In genomic region chr11:8066911-8067455, GRCh38 we compare ENCODE assay signal across 23 cellular contexts. TPM values are rescaled to one million over a fixed set of nuclear protein-coding genes. Genes with fewer than 3 reads are reported as not detected.
DNase-seq lines count a peak whose midpoint lies in the region; ATAC-seq and TF ChIP-seq lines count a peak whose summit lies in the region.
"Had no signal": no experiment of that assay in that cellular context is flagged by ENCODE, and none has a peak within 500 bp of the region (broad histone marks: within the 10 kb centered on the region; RNA-seq: fewer than 3 reads in every experiment).

No MANE protein-coding gene starts in this region.

- H3K79me2 ChIP-seq in GM23248 (ENCODE audit: insufficient read depth): no peaks in the 10 kb centered on the region

- no peak overlapping the region for H3K4me3 ChIP-seq in GM23248
- no peak overlapping the region for H3K4me3 ChIP-seq in fibroblast of mammary gland (ENCODE audit: control insufficient read depth, low read depth, low read length)
- H3K4me3 ChIP-seq: heart left ventricle, lower lobe of right lung, skin epidermis, tibial nerve had no signal

- H3K9me3 Mint-ChIP-seq in WTC11 (no peaks in the 10 kb centered on the region), endothelial cell (ENCODE audit: unreplicated experiment) (no peaks in the 10 kb centered on the region)
- H3K9me3 Mint-ChIP-seq: activated CD8-positive, alpha-beta T cell treated with anti-CD3 and anti-CD28 coated beads for 36 hours; activated T-cell treated with anti-CD3 and anti-CD28 coated beads, Interleukin-2, amount 50 U/mL, for 4 hours; stimulated activated naive CD8-positive, alpha-beta T cell treated with anti-CD3 and anti-CD28 coated beads, Interleukin-15, Interleukin-2, amounts not matched to agents 100 ng/mL and 50 ng/mL, for 24 hours; T-helper 1 cell treated with Interleukin-12 subunit alpha and Interleukin-12 subunit beta and Interleukin-4 antibody, amounts not matched to agents 30 μg/mL and 1 μg/mL, for 36 hours had no signal

- ATAC-seq in WTC11 (peak; percentile 34), omental fat pad (ENCODE audit: low FRiP score) (no peak), sciatic nerve (no peak), HG03571 (IDR thresholded peaks at IDR 0.05; ENCODE audit: unreplicated experiment) (no peak)
- ATAC-seq: activated CD8-positive, alpha-beta T cell treated with anti-CD3 and anti-CD28 coated beads for 36 hours; activated T-cell treated with anti-CD3 and anti-CD28 coated beads, Interleukin-2, amount 50 U/mL, for 4 hours; lower lobe of right lung had no signal

- H3K27ac Mint-ChIP-seq in WTC11: no peak overlapping the region; the same call in 1 of the 2 replicates
- no peak overlapping the region for H3K27ac Mint-ChIP-seq in endothelial cell (ENCODE audit: unreplicated experiment)
- H3K27ac Mint-ChIP-seq: activated CD8-positive, alpha-beta T cell treated with anti-CD3 and anti-CD28 coated beads for 36 hours; stimulated activated naive CD8-positive, alpha-beta T cell treated with anti-CD3 and anti-CD28 coated beads, Interleukin-15, Interleukin-2, amounts not matched to agents 100 ng/mL and 50 ng/mL, for 24 hours; T-helper 1 cell treated with Interleukin-12 subunit alpha and Interleukin-12 subunit beta and Interleukin-4 antibody, amounts not matched to agents 30 μg/mL and 1 μg/mL, for 36 hours had no signal

- no peak overlapping the region for H2AFZ ChIP-seq in GM23248

- peak; percentile 15 for DNase-seq in GM23248
- DNase-seq in WTC11 (ENCODE audit: low spot score): no peak
- peak; percentile 54 for DNase-seq in fibroblast of mammary gland (ENCODE audit: low read depth)
- peak; percentile 20 for DNase-seq in omental fat pad (ENCODE audit: low spot score)
- no peak for DNase-seq in sciatic nerve (ENCODE audit: low spot score)
- DNase-seq in endothelial cell (ENCODE audit: low spot score): no peak
- DNase-seq in T-helper 2 cell: no peak
- DNase-seq: activated CD4-positive, alpha-beta T cell treated with anti-CD3 and anti-CD28 coated beads for 1 hour; activated CD8-positive, alpha-beta T cell treated with anti-CD3 and anti-CD28 coated beads for 36 hours; activated T-cell treated with anti-CD3 and anti-CD28 coated beads, Interleukin-2, amount 50 U/mL, for 4 hours; cerebellar nuclear complex; foreskin fibroblast; heart left ventricle; lower lobe of right lung; NCI-H446; NCI-H82 had no signal

- 80 to 82% methylated on average over 10 of the region's 10 CpGs for WGBS in GM23248 (ENCODE audit: low coverage in 1 of 2, low lambda C conversion rate in 2 of 2, missing lambda C conversion rate in 2 of 2), 2 experiments

- H3K4me3 Mint-ChIP-seq in WTC11 (no peak overlapping the region), endothelial cell (ENCODE audit: unreplicated experiment) (no peak overlapping the region)
- H3K4me3 Mint-ChIP-seq: activated CD8-positive, alpha-beta T cell treated with anti-CD3 and anti-CD28 coated beads for 36 hours; activated T-cell treated with anti-CD3 and anti-CD28 coated beads, Interleukin-2, amount 50 U/mL, for 4 hours; stimulated activated naive CD8-positive, alpha-beta T cell treated with anti-CD3 and anti-CD28 coated beads, Interleukin-15, Interleukin-2, amounts not matched to agents 100 ng/mL and 50 ng/mL, for 24 hours; T-helper 1 cell treated with Interleukin-12 subunit alpha and Interleukin-12 subunit beta and Interleukin-4 antibody, amounts not matched to agents 30 μg/mL and 1 μg/mL, for 36 hours had no signal

- H3K4me1 Mint-ChIP-seq in WTC11: peaks cover 31% of the 10 kb centered on the region
- no peaks in the 10 kb centered on the region for H3K4me1 Mint-ChIP-seq in endothelial cell (ENCODE audit: unreplicated experiment)

- TF ChIP-seq CTCF in WTC11 (IDR thresholded peaks at IDR 0.05): no peak
- TF ChIP-seq CTCF in fibroblast of mammary gland (conservative IDR thresholded peaks at IDR 0.05; ENCODE audit: control insufficient read depth, insufficient read depth, low read depth, low read length): no peak
- TF ChIP-seq CTCF in omental fat pad (IDR thresholded peaks at IDR 0.05): no peak
- no peak for TF ChIP-seq CTCF in endothelial cell (IDR thresholded peaks at IDR 0.05; ENCODE audit: unreplicated experiment)

- no peaks in the 10 kb centered on the region for H3K27me3 ChIP-seq in GM23248 (replicated peaks; ENCODE audit: insufficient read depth)
- H3K27me3 ChIP-seq: heart left ventricle, tibial nerve had no signal

- no peak overlapping the region for H3K4me2 ChIP-seq in GM23248 (ENCODE audit: unreplicated experiment)
- H3K4me2 ChIP-seq: SK-N-SH had no signal

- POLR2A ChIA-PET in WTC11 (lab: Charles Lee): no interaction called here

- no peak overlapping the region for H3K27ac ChIP-seq in GM23248
- H3K27ac ChIP-seq: lower lobe of right lung, skin epidermis had no signal

- no peaks in the 10 kb centered on the region for H4K20me1 ChIP-seq in GM23248 (ENCODE audit: insufficient read depth)

- H3K27me3 Mint-ChIP-seq in WTC11 (ENCODE audit: low read depth): no peaks in the 10 kb centered on the region; the same call in 1 of the 2 replicates
- peaks cover 7% of the 10 kb centered on the region for H3K27me3 Mint-ChIP-seq in endothelial cell (ENCODE audit: unreplicated experiment)

- intact Hi-C loops in sciatic nerve (cut with DNase I): no loop called here

- H3K9me2 ChIP-seq in GM23248 (ENCODE audit: insufficient read depth): no peaks in the 10 kb centered on the region
- H3K9me2 ChIP-seq: SK-N-SH had no signal

- peaks cover 29% of the 10 kb centered on the region for H3K4me1 ChIP-seq in GM23248 (ENCODE audit: insufficient read depth)

- H3F3A ChIP-seq in GM23248 (ENCODE audit: insufficient read depth): peaks cover 27% of the 10 kb centered on the region

- no peaks in the 10 kb centered on the region for H3K9me3 ChIP-seq in GM23248 (ENCODE audit: low read depth)
- H3K9me3 ChIP-seq: heart left ventricle, lower lobe of right lung, SK-N-SH, tibial nerve had no signal

- H3K36me3 Mint-ChIP-seq in WTC11: no peaks in the 10 kb centered on the region
- H3K36me3 Mint-ChIP-seq in endothelial cell (ENCODE audit: low read depth, unreplicated experiment): no peaks in the 10 kb centered on the region

- no peaks in the 10 kb centered on the region for H3K36me3 ChIP-seq in GM23248 (ENCODE audit: low read depth)
- H3K36me3 ChIP-seq: heart left ventricle, lower lobe of right lung, tibial nerve had no signal

- in situ Hi-C loops in GM23248 (cut with MboI): no loop called here

- CTCF ChIA-PET in WTC11 (lab: Charles Lee): interaction anchor here (0.9 to 3.6 kb wide), 9 partner anchors 12 to 80 kb away, joined by 3 to 36 read pairs (median 13); partner anchors contain the start of gene EIF3F

- no peak overlapping the region for H3K9ac ChIP-seq in GM23248
- H3K9ac ChIP-seq: SK-N-SH had no signal

TF ChIP-seq in WTC11, 78 proteins besides CTCF, POLR2A, EP300 and RAD21 (continues in another document):
- TF ChIP-seq PRDM15 (CRISPR knock-in tag; IDR thresholded peaks at IDR 0.05): no peak
- TF ChIP-seq JUN (CRISPR knock-in tag; IDR thresholded peaks at IDR 0.05): no peak
- TF ChIP-seq PRRX2 (CRISPR knock-in tag; IDR thresholded peaks at IDR 0.05): no peak
- no peak for TF ChIP-seq FOXP1 (CRISPR knock-in tag; IDR thresholded peaks at IDR 0.05; ENCODE audit: borderline replicate concordance)
- TF ChIP-seq SMAD4 (CRISPR knock-in tag; IDR thresholded peaks at IDR 0.05): no peak
- no peak for TF ChIP-seq NFYB (CRISPR knock-in tag; conservative IDR thresholded peaks at IDR 0.05; ENCODE audit: low read depth)
- TF ChIP-seq RELA (CRISPR knock-in tag; IDR thresholded peaks at IDR 0.05; ENCODE audit: borderline replicate concordance): no peak
- no peak for TF ChIP-seq CBFB (CRISPR knock-in tag; IDR thresholded peaks at IDR 0.05; ENCODE audit: low read depth)
- TF ChIP-seq NFATC4 (CRISPR knock-in tag; IDR thresholded peaks at IDR 0.05): no peak
- TF ChIP-seq NFE2L1 (CRISPR knock-in tag; IDR thresholded peaks at IDR 0.05): no peak
- no peak for TF ChIP-seq MXD4 (CRISPR knock-in tag; IDR thresholded peaks at IDR 0.05; ENCODE audit: borderline replicate concordance)
- no peak for TF ChIP-seq KAT7 (CRISPR knock-in tag; IDR thresholded peaks at IDR 0.05; ENCODE audit: borderline replicate concordance)
- no peak for TF ChIP-seq TCF7 (CRISPR knock-in tag; IDR thresholded peaks at IDR 0.05; ENCODE audit: low read depth)
- TF ChIP-seq ZNF232 (CRISPR knock-in tag; IDR thresholded peaks at IDR 0.05): no peak

RNA-seq across cellular contexts. Expression of gene TUB, which starts 14.0 kb away (rescaled TPM):
- 12.3 and 12.9 TPM in 2 replicates for total RNA-seq in GM23248 (2014; rRNA removed; shearing (Covaris generic))
- 3.3 and 3.8 TPM in 2 replicates for polyA plus RNA-seq in GM23248 (2016; fragmentation: Nextera tagmentation; extraction: Ambion mirVana)
- 29.2 to 32.1 TPM (median 30.0 TPM) in 3 replicates for total RNA-seq in WTC11 (2021)
- total RNA-seq in omental fat pad: 10 to 100 TPM in 3 of 4 donors, 1 to 10 TPM in 1; 8.9 to 24.4 (median 12.6) TPM
- total RNA-seq in sciatic nerve: 12.9 TPM
- total RNA-seq in endothelial cell (ENCODE audit: unreplicated experiment): 2.9 TPM
- total RNA-seq: OCI-LY7 had no signal

Comparison
In these comparisons a context has a peak if more than half of its experiments do, and no peak if none do; other contexts are left out.
1. DNase-seq: peak in GM23248 (single experiment), fibroblast of mammary gland (single experiment) and omental fat pad (single experiment); none in WTC11 (single experiment), sciatic nerve (single experiment), endothelial cell (single experiment) and T-helper 2 cell (0 of 5).